9 cellular contexts compared by ENCODE assay signal in the genomic region with DNA sequence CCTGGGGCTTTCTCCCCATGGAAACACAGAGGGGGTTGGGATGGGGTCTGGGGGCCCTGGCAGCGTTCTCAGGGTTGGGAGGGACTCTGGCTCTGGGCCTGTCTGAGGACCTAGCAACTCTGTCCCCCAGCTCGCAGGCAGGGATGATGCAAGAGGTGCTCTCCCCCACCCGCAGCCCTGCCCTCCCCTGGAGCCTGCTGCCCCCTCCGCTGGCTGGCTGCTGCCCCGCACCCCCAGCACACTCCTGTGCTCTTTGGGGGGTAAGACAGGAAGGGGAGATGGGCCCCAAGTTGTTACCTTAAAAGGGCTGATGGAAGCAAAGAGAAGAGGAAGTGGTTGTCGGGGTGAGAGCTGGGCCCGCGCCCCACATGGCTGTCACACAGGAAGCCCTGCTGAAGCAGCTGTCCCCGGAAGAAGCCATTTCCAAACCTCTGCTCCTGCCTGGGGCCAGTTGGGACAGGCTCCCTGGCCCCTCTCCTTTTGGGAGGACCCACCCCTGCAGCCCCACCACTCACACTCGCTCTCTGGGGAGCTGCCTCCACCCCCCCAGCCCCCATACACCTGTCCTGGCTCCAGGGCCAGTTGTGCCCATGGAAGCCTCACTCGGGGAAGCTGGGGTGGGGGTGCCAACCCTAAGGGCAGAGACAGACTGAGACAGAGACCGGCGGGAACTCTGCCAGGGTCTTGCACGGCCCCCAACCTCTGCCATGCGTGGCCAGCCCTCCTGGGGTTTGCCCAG. TPM values are rescaled to one million over a fixed set of nuclear protein-coding genes. Genes with fewer than 3 reads are reported as not detected.
DNase-seq lines count a peak whose midpoint lies in the region; TF ChIP-seq lines count a peak whose summit lies in the region.
"Had no signal": no experiment of that assay in that cellular context is flagged by ENCODE, and none has a peak within 500 bp of the region (broad histone marks: within the 10 kb centered on the region; RNA-seq: fewer than 3 reads in every experiment).

No MANE protein-coding gene starts in this region.

- H3K27me3 ChIP-seq in KMS-11 (ENCODE audit: insufficient read depth, low read depth) (no peaks in the 10 kb centered on the region), PC-9 (ENCODE audit: insufficient read depth, low read depth) (no peaks in the 10 kb centered on the region)
- H3K27me3 ChIP-seq: gastrocnemius medialis had no signal

- CTCF ChIA-PET in PC-9 (lab: Charles Lee): interaction anchor here (0.6 kb wide), 1 partner anchor 509 kb away, joined by 11 read pairs; no protein-coding TSS in a partner anchor

- POLR2A ChIA-PET in PC-9 (lab: Charles Lee; ENCODE audit: unreplicated experiment): no interaction called here

- H3K36me3 ChIP-seq in KMS-11 (ENCODE audit: insufficient read depth) (no peaks in the 10 kb centered on the region), PC-9 (ENCODE audit: low read depth) (no peaks in the 10 kb centered on the region)
- H3K36me3 ChIP-seq: gastrocnemius medialis had no signal

- H3K9me3 ChIP-seq in PC-9 (ENCODE audit: insufficient read depth, low read depth): no peaks in the 10 kb centered on the region
- H3K9me3 ChIP-seq: gastrocnemius medialis had no signal

- 0 out of 2 replicates have a peak overlapping the region, but pooled peaks have one; percentile 28 for H2AFZ ChIP-seq in KMS-11 (ENCODE audit: low read depth)
- H2AFZ ChIP-seq in PC-9: no peak overlapping the region

- no peak for TF ChIP-seq CTCF in GM12875 (IDR thresholded peaks at IDR 0.05; ENCODE audit: borderline replicate concordance, insufficient read depth, low read depth, low read length)
- no peak for TF ChIP-seq CTCF in KMS-11 (conservative IDR thresholded peaks at IDR 0.05; ENCODE audit: low read depth, low read length)
- TF ChIP-seq CTCF in PC-9 (conservative IDR thresholded peaks at IDR 0.05): no peak

- no TSS peak for BruUV-seq in PC-9 (replicated peaks; lab: Mats Ljungman, UMichigan)

- H3K27ac ChIP-seq in KMS-11 (peak overlapping the region; percentile 53), PC-9 (no peak overlapping the region)
- H3K27ac ChIP-seq: gastrocnemius medialis had no signal

- H3F3A ChIP-seq in PC-9 (ENCODE audit: insufficient read depth, low read depth): peaks cover 24% of the 10 kb centered on the region; the same call in 1 of the 2 replicates

- H3K4me2 ChIP-seq in KMS-11 (peak overlapping the region; percentile 97), PC-9 (no peak overlapping the region)

- H3K79me2 ChIP-seq in KMS-11 (ENCODE audit: insufficient read depth, low read depth): peaks cover 30% of the 10 kb centered on the region
- no peaks in the 10 kb centered on the region for H3K79me2 ChIP-seq in PC-9 (ENCODE audit: low read depth)

- DNase-seq in activated CD8-positive, alpha-beta memory T cell treated with anti-CD3 and anti-CD28 coated beads for 24 hours: peak; percentile 92
- DNase-seq in head of caudate nucleus: peak in 36 of 42 donors; percentile 5 to 71 (median 40)
- peak; percentile 65 to 75 for DNase-seq in stimulated activated CD4-positive, alpha-beta T cell treated with anti-CD3 and anti-CD28 coated beads, Interleukin-4, amount 100 ng/mL, for 48 hours (ENCODE audit: low read depth in 2 of 2)
- DNase-seq in DMS79 treated with DMSO at 0.1 percent for 48 hours (lab: John Stamatoyannopoulos, UW): no peak
- DNase-seq in PC-9: no peak
- no peak for DNase-seq in NCI-H82 treated with DMSO at 0.1 percent for 48 hours (lab: John Stamatoyannopoulos, UW; ENCODE audit: unreplicated experiment)

- H4K20me1 ChIP-seq in KMS-11 (ENCODE audit: insufficient read depth) (no peaks in the 10 kb centered on the region), PC-9 (ENCODE audit: insufficient read depth) (no peaks in the 10 kb centered on the region)

- no peaks in the 10 kb centered on the region for H3K9me2 ChIP-seq in PC-9 (ENCODE audit: insufficient read depth)

- H3K4me3 ChIP-seq in GM12875 (ENCODE audit: low read depth, low read length) (peak overlapping the region; percentile 95), KMS-11 (IDR thresholded peaks at IDR 0.05; ENCODE audit: insufficient read depth, low read depth, low read length) (no peak overlapping the region), PC-9 (no peak overlapping the region)

- intact Hi-C loops in head of caudate nucleus (cut with DNase I): no loop called here
- intact Hi-C loops in PC-9 (cut with micrococcal nuclease; ENCODE audit: unreplicated experiment): no loop called here

- peaks cover 34% of the 10 kb centered on the region for H3K4me1 ChIP-seq in KMS-11 (ENCODE audit: low read depth, poor library complexity, severe bottlenecking)
- peaks cover 8% of the 10 kb centered on the region for H3K4me1 ChIP-seq in PC-9 (replicated peaks; ENCODE audit: insufficient read depth)

- H3K9ac ChIP-seq in KMS-11: peak overlapping the region; percentile 42; the same call in 1 of the 2 replicates

RNA-seq across cellular contexts. Expression of a gene that starts 2.5 kb away (rescaled TPM):
- total RNA-seq in PC-9 (2021): 7.9 and 12.2 TPM in 2 replicates

RNA-seq across cellular contexts. Expression of a gene that starts 7.6 kb away (rescaled TPM):
- total RNA-seq in PC-9 (2021): 258 and 379 TPM in 2 replicates

RNA-seq across cellular contexts. Expression of a gene that starts 7.8 kb away (rescaled TPM):
- total RNA-seq in PC-9 (2021): 100 and 252 TPM in 2 replicates

RNA-seq across cellular contexts. Expression of a gene that starts 13.2 kb away (rescaled TPM):
- total RNA-seq in PC-9 (2021): 95.2 and 103 TPM in 2 replicates

Comparison
In these comparisons a context has a peak if more than half of its experiments do, and no peak if none do; other contexts are left out.
1. DNase-seq: peak in activated CD8-positive, alpha-beta memory T cell treated with anti-CD3 and anti-CD28 coated beads for 24 hours (single experiment), head of caudate nucleus (36 of 42) and stimulated activated CD4-positive, alpha-beta T cell treated with anti-CD3 and anti-CD28 coated beads, Interleukin-4, amount 100 ng/mL, for 48 hours (2 of 2); none in DMS79 treated with DMSO at 0.1 percent for 48 hours (single experiment), PC-9 (0 of 2) and NCI-H82 treated with DMSO at 0.1 percent for 48 hours (single experiment).